8 cellular contexts compared by ENCODE assay signal in genomic region chr1:46718340-46718726, GRCh38. TPM values are rescaled to one million over a fixed set of nuclear protein-coding genes. Genes with fewer than 3 reads are reported as not detected.
A peak's percentile ranks its signal among the peaks of the same experiment; 100 is the strongest.
DNase-seq lines count a peak whose midpoint lies in the region; ATAC-seq and TF ChIP-seq lines count a peak whose summit lies in the region.

No MANE protein-coding gene starts in this region.

- no peaks in the 10 kb centered on the region for H3K36me3 Mint-ChIP-seq in natural killer cell

- no peaks in the 10 kb centered on the region for H3K9me3 Mint-ChIP-seq in natural killer cell

- no peaks in the 10 kb centered on the region for H3K9me3 ChIP-seq in ES-I3 (ENCODE audit: control insufficient read depth, insufficient read depth, low read length)

- H3K9ac ChIP-seq in ES-I3 (ENCODE audit: low read depth, low read length) = peak overlapping the region; percentile 65

- H3K27me3 Mint-ChIP-seq in natural killer cell (ENCODE audit: low read depth in 2 of 2) = no peaks in the 10 kb centered on the region

- peak overlapping the region; percentile 94 for H3K4me3 Mint-ChIP-seq in natural killer cell

- peak overlapping the region in 49 of 59 donors; percentile 37 to 92 (median 78) for H3K27ac ChIP-seq in dorsolateral prefrontal cortex

- H3K4me1 Mint-ChIP-seq in natural killer cell = peaks cover 32 to 45% of the 10 kb centered on the region in 2 donors

- H3K27ac Mint-ChIP-seq in natural killer cell = peak overlapping the region; percentile 84 to 95

- H3K4me1 ChIP-seq in ES-I3 (ENCODE audit: insufficient read depth, low read length) = peaks cover 12% of the 10 kb centered on the region; the same call in 1 of the 2 replicates

- DNase-seq in M059J (ENCODE audit: low read depth) = peak; percentile 18
- DNase-seq in dorsolateral prefrontal cortex = no peak
- DNase-seq in natural killer cell = no peak
- no peak for DNase-seq in NCI-H82 (lab: John Stamatoyannopoulos, UW)

- no peak for TF ChIP-seq CTCF in dorsolateral prefrontal cortex (IDR thresholded peaks at IDR 0.05 in 54 of 56, conservative IDR thresholded peaks at IDR 0.05 in 2 of 56; ENCODE audit: low read depth in 1 of 56, partially characterized antibody in 56 of 56)
- TF ChIP-seq CTCF in natural killer cell (IDR thresholded peaks at IDR 0.05) = no peak

- ATAC-seq in natural killer cell (no peak), GM18502 (IDR thresholded peaks at IDR 0.05; ENCODE audit: poor library complexity, unreplicated experiment) (no peak), HG02884 (IDR thresholded peaks at IDR 0.05; ENCODE audit: unreplicated experiment) (no peak), HG02852 (IDR thresholded peaks at IDR 0.05; ENCODE audit: unreplicated experiment) (no peak)

- H3K36me3 ChIP-seq in ES-I3 (ENCODE audit: insufficient read depth, low read length) = peaks cover 10% of the 10 kb centered on the region; the same call in 1 of the 2 replicates

- H3K27me3 ChIP-seq in dorsolateral prefrontal cortex = no peaks in the 10 kb centered on the region

- H3K4me3 ChIP-seq in dorsolateral prefrontal cortex = peak overlapping the region; percentile 74 to 100 (median 99)

- intact Hi-C loops in dorsolateral prefrontal cortex (cut with DNase I) = loop anchor here (2.0 to 5.0 kb wide), 4 partner anchors 50 to 271 kb away; partner anchors contain the start of genes ATPAF1 (in 2 of the 2) and MOB3C (in 1 of the 2)
- intact Hi-C loops in natural killer cell (cut with micrococcal nuclease) = loop anchor here (2.0 to 5.0 kb wide), 2 partner anchors 101 to 114 kb away; partner anchors contain the start of genes MKNK1 and MOB3C

RNA-seq across cellular contexts. Expression of gene EFCAB14, which starts 0.6 kb away (rescaled TPM):
- 71.6 and 113 TPM in 2 replicates for total RNA-seq in M059J (2014; rRNA removed; shearing (Covaris generic))
- total RNA-seq in dorsolateral prefrontal cortex = 100 to 1,000 TPM in 14 of 120 experiments, 10 to 100 TPM in 106; 50.4 to 120 (median 78.0) TPM
- 100 to 1,000 TPM in 2 of 3 donors, 10 to 100 TPM in 1; 77.7 to 130 (median 119) TPM for total RNA-seq in natural killer cell

RNA-seq across cellular contexts. Expression of gene TEX38, which starts 46.7 kb away (rescaled TPM):
- total RNA-seq in M059J (2014; rRNA removed; shearing (Covaris generic)) = not detected in 2 replicates
- total RNA-seq in dorsolateral prefrontal cortex = under 1 TPM in 11 of 120 experiments, not detected in 109; 0.45 to 0.98 (median 0.66) TPM
- total RNA-seq in natural killer cell = under 1 TPM in 2 of 3 donors, not detected in 1; 0.26 to 0.75 TPM

RNA-seq across cellular contexts. Expression of gene ATPAF1, which starts 50.2 kb away (rescaled TPM):
- total RNA-seq in M059J (2014; rRNA removed; shearing (Covaris generic)) = 68.4 and 94.2 TPM in 2 replicates
- total RNA-seq in dorsolateral prefrontal cortex (100 to 1,000 TPM in 43 of 120 experiments, 10 to 100 TPM in 77; 65.7 to 127 (median 93.4) TPM), natural killer cell (10 to 100 TPM; 18.0 to 21.7 (median 19.0) TPM)
